ENCODE assay signal across 16 cellular contexts in genomic region chr7:116724560-116725231, GRCh38. TPM values are rescaled to one million over a fixed set of nuclear protein-coding genes. Genes with fewer than 3 reads are reported as not detected.
DNase-seq lines count a peak whose midpoint lies in the region; ATAC-seq, FAIRE-seq and TF ChIP-seq lines count a peak whose summit lies in the region.
"Had no signal": no experiment of that assay in that cellular context is flagged by ENCODE, and none has a peak within 500 bp of the region (broad histone marks: within the 10 kb centered on the region; RNA-seq: fewer than 3 reads in every experiment).

No MANE protein-coding gene starts in this region.

- WGBS in A549 (ENCODE audit: missing lambda C conversion rate) = 4% methylated on average over 5 of the region's 5 CpGs
- 95% methylated on average over 5 of the region's 5 CpGs; no CpG with 5 or more reads in 1 of the 2 experiments for WGBS in endodermal cell (ENCODE audit: insufficient coverage in 1 of 2, insufficient read length in 1 of 2), 2 experiments

- peak overlapping the region; percentile 91 to 97 for H3K27ac ChIP-seq in A549
- peak overlapping the region; percentile 98 for H3K27ac ChIP-seq in Karpas-422 (ENCODE audit: low read length)
- no peak overlapping the region for H3K27ac ChIP-seq in endodermal cell (ENCODE audit: low read depth, low read length)
- H3K27ac ChIP-seq: SJCRH30 had no signal

- DNase-seq in A549 (ENCODE audit: low read depth in 1 of 2, low spot score in 1 of 2) = no peak
- peak in 1 of 2 experiments; percentile 19 for DNase-seq in Caco-2
- DNase-seq in Karpas-422 = no peak
- no peak for DNase-seq in endodermal cell
- no peak for DNase-seq in NCI-H774 (lab: John Stamatoyannopoulos, UW)
- no peak for DNase-seq in EL
- DNase-seq: CD8-positive, alpha-beta T cell; Kasumi-1; NCI-H2081; NCI-H446 treated with DMSO at 0.1 percent for 48 hours; RPMI8226; SJCRH30; T-cell had no signal

- H3K4me1 Mint-ChIP-seq in Caco-2 (ENCODE audit: low read depth, unreplicated experiment) = peaks cover 28% of the 10 kb centered on the region
- H3K4me1 Mint-ChIP-seq in endodermal cell = peaks cover 30% of the 10 kb centered on the region
- H3K4me1 Mint-ChIP-seq: T-cell had no signal

- H3K4me3 ChIP-seq in A549 (peak overlapping the region; percentile 54), Caco-2 (ENCODE audit: low read depth, low read length) (peak overlapping the region; percentile 45), Karpas-422 (ENCODE audit: low read length) (no peak overlapping the region), endodermal cell (ENCODE audit: low read length) (no peak overlapping the region)
- H3K4me3 ChIP-seq: SJCRH30 had no signal

- H3K27ac Mint-ChIP-seq in Caco-2 (ENCODE audit: unreplicated experiment) = peak overlapping the region; percentile 96
- H3K27ac Mint-ChIP-seq in endodermal cell = peak overlapping the region; percentile 26
- H3K27ac Mint-ChIP-seq: CD8-positive, alpha-beta T cell; T-cell had no signal

- POLR2A ChIA-PET in A549 (lab: Yijun Ruan, JAX) (no interaction called here), Caco-2 (lab: Charles Lee) (no interaction called here)

- H3K4me3 Mint-ChIP-seq in Caco-2 (ENCODE audit: unreplicated experiment) (peak overlapping the region; percentile 89), endodermal cell (peak overlapping the region; percentile 60)
- H3K4me3 Mint-ChIP-seq: CD8-positive, alpha-beta T cell; T-cell had no signal

- H3K9me3 Mint-ChIP-seq in Caco-2 (ENCODE audit: unreplicated experiment) (no peaks in the 10 kb centered on the region), endodermal cell (no peaks in the 10 kb centered on the region)
- H3K9me3 Mint-ChIP-seq: CD8-positive, alpha-beta T cell; T-cell had no signal

- no peaks in the 10 kb centered on the region for H3K9me2 ChIP-seq in Karpas-422 (replicated peaks; ENCODE audit: insufficient read depth, low read length)

- TF ChIP-seq RAD21 in A549 (conservative IDR thresholded peaks at IDR 0.05 in 1 of 2, IDR thresholded peaks at IDR 0.05 in 1 of 2) = no peak

- H3K27me3 ChIP-seq in Caco-2 (replicated peaks; ENCODE audit: control insufficient read depth, insufficient read depth, low read length) (no peaks in the 10 kb centered on the region), Karpas-422 (ENCODE audit: low read length) (no peaks in the 10 kb centered on the region), endodermal cell (ENCODE audit: control insufficient read depth, insufficient read depth, low read length, poor library complexity, severe bottlenecking) (no peaks in the 10 kb centered on the region)
- H3K27me3 ChIP-seq: SJCRH30 had no signal

- no peak overlapping the region for H2AFZ ChIP-seq in Karpas-422 (ENCODE audit: low read length)

- H3K9ac ChIP-seq in Karpas-422 (ENCODE audit: low read length) = no peak overlapping the region
- no peak overlapping the region for H3K9ac ChIP-seq in endodermal cell (ENCODE audit: extremely low read depth, low read length, poor library complexity, severe bottlenecking)

- CTCF ChIA-PET in A549 (lab: Yijun Ruan, JAX) = interaction anchor here (0.7 to 1.2 kb wide), 4 partner anchors 51 to 552 kb away, joined by 3 read pairs; partner anchors contain the start of gene MET
- CTCF ChIA-PET in Caco-2 (lab: Charles Lee) = interaction anchor here (1.3 kb wide), 1 partner anchor 53 kb away, joined by 4 read pairs; the partner anchor contains the start of gene MET

- H3K4me2 ChIP-seq in A549 (peak overlapping the region; percentile 86), Karpas-422 (ENCODE audit: low read depth, low read length, poor library complexity, severe bottlenecking) (peak overlapping the region; percentile 20)

- ATAC-seq in A549 = peak; percentile 75 to 80; a peak in 5 of 6 replicates
- ATAC-seq in GM18870 (IDR thresholded peaks at IDR 0.05; ENCODE audit: unreplicated experiment) = no peak
- ATAC-seq: CD8-positive, alpha-beta T cell; T-cell had no signal

- TF ChIP-seq CTCF in A549 (IDR thresholded peaks at IDR 0.05) (no peak), Caco-2 (IDR thresholded peaks at IDR 0.05; ENCODE audit: insufficient read depth in 1 of 2, low read depth in 1 of 2, low read length in 1 of 2, severe bottlenecking in 1 of 2, unreplicated experiment in 1 of 2) (no peak), endodermal cell (conservative IDR thresholded peaks at IDR 0.05) (no peak)

- peaks cover 26% of the 10 kb centered on the region for H3K36me3 Mint-ChIP-seq in Caco-2 (ENCODE audit: insufficient read depth, unreplicated experiment)
- no peaks in the 10 kb centered on the region for H3K36me3 Mint-ChIP-seq in endodermal cell (ENCODE audit: low read depth)
- H3K36me3 Mint-ChIP-seq: CD8-positive, alpha-beta T cell; T-cell had no signal

- intact Hi-C loops in Caco-2 (cut with micrococcal nuclease; ENCODE audit: unreplicated experiment) = loop anchor here (1.0 to 2.0 kb wide), 2 partner anchors 14 to 52 kb away; partner anchors contain the start of gene MET

- no peak for TF ChIP-seq EP300 in A549 (IDR thresholded peaks at IDR 0.05)

- H3K9me3 ChIP-seq in A549 = no peaks in the 10 kb centered on the region
- H3K9me3 ChIP-seq in Caco-2 = no peaks in the 10 kb centered on the region
- H3K9me3 ChIP-seq in Karpas-422 (ENCODE audit: low read length) = no peaks in the 10 kb centered on the region
- no peaks in the 10 kb centered on the region for H3K9me3 ChIP-seq in endodermal cell (ENCODE audit: control insufficient read depth, low read length)

- TSS peak; percentile 56 for BruUV-seq in Caco-2 (replicated peaks; lab: Mats Ljungman, UMichigan)

- H3K79me2 ChIP-seq in Karpas-422 (ENCODE audit: low read length) = peaks cover 49% of the 10 kb centered on the region

- no peak for FAIRE-seq in A549 (lab: Jason Lieb, UNC)
- FAIRE-seq: G401.6, GM12891 had no signal

- 0 out of 2 replicates have a peak, but pooled peaks cover 3% of the 10 kb centered on the region for H4K20me1 ChIP-seq in Karpas-422 (ENCODE audit: insufficient read depth, low read depth, low read length)

- H3K36me3 ChIP-seq in Caco-2 (ENCODE audit: control insufficient read depth, insufficient read depth, low read length) (peaks cover 1% of the 10 kb centered on the region; the same call in 1 of the 2 replicates), Karpas-422 (ENCODE audit: insufficient read depth, low read length) (peaks cover 5% of the 10 kb centered on the region; the same call in 1 of the 2 replicates), endodermal cell (ENCODE audit: control insufficient read depth, insufficient read depth, low read length) (no peaks in the 10 kb centered on the region)

- TF ChIP-seq POLR2A in A549 (IDR thresholded peaks at IDR 0.05; ENCODE audit: low read length) = no peak

- H3K27me3 Mint-ChIP-seq in Caco-2 (ENCODE audit: insufficient read depth, unreplicated experiment) (no peaks in the 10 kb centered on the region), endodermal cell (ENCODE audit: insufficient read depth) (no peaks in the 10 kb centered on the region)

- H3K4me1 ChIP-seq in A549 = peaks cover 48% of the 10 kb centered on the region
- H3K4me1 ChIP-seq in Caco-2 = peaks cover 30% of the 10 kb centered on the region
- H3K4me1 ChIP-seq in Karpas-422 (ENCODE audit: low read length) = peaks cover 55% of the 10 kb centered on the region
- peaks cover 15% of the 10 kb centered on the region for H3K4me1 ChIP-seq in endodermal cell (ENCODE audit: control insufficient read depth, insufficient read depth, low read length)
- H3K4me1 ChIP-seq: SJCRH30 had no signal

TF ChIP-seq in A549, 52 proteins besides CTCF, POLR2A, EP300 and RAD21:
- no peak for TF ChIP-seq HOXB13 (CRISPR knock-in tag; IDR thresholded peaks at IDR 0.05; ENCODE audit: low read depth)
- 0 out of 2 replicates have a peak, but pooled peaks have one; percentile 43 for TF ChIP-seq RARB (CRISPR knock-in tag; IDR thresholded peaks at IDR 0.05)
TF ChIP-seq in A549: peak in this region for 1.

RNA-seq across cellular contexts. Expression of gene MET, which starts 52.7 kb away (rescaled TPM):
- polyA plus RNA-seq in A549 (2011; rRNA removed) (161 and 165 TPM in 2 replicates), A549 (2017; fragmentation: RNase III; extraction: RNeasy Plus Mini Kit Qiagen cat#74134 plus additional on column Dnase treatment) (65.1 to 77.9 TPM (median 72.3 TPM) in 3 replicates)
- polyA plus RNA-seq in A549 (2012; cell fraction: cytosol; rRNA removed) = 35.2 and 44.0 TPM in 2 replicates
- 33.9 and 45.5 TPM in 2 replicates for polyA plus RNA-seq in A549 (2012; cell fraction: nucleus; rRNA removed)
- polyA minus RNA-seq in A549 (2011; rRNA and poly(A)+ RNA removed) = 417 and 431 TPM in 2 replicates
- total RNA-seq in Caco-2 (2022) (72.6 and 82.9 TPM in 2 replicates), endodermal cell (1 to 10 TPM; 2.5 to 7.3 TPM)
- total RNA-seq in Karpas-422 (2014; rRNA removed; shearing (Covaris generic); ENCODE audit: low replicate concordance) = 118 and 158 TPM in 2 replicates
- 0.93 TPM for polyA plus RNA-seq in endodermal cell (2013, experiment 1 of 2)
- 0.58 TPM for polyA plus RNA-seq in endodermal cell (2013, experiment 2 of 2)
- total RNA-seq: CD8-positive, alpha-beta T cell had no signal

Comparison
In these comparisons a context has a peak if more than half of its experiments do, and no peak if none do; other contexts are left out.
1. H3K4me3 ChIP-seq: peak in A549 (single experiment) and Caco-2 (single experiment); none in Karpas-422 (single experiment) and endodermal cell (single experiment).